ENCODE assay signal across 1 cellular context in genomic region chr14:23537351-23538048, GRCh38.
TF ChIP-seq lines count a peak whose summit lies in the region.

No MANE protein-coding gene starts in this region.

TF ChIP-seq in K562, 482 proteins besides CTCF, POLR2A, EP300 and RAD21:
- TF ChIP-seq CBX8 (IDR thresholded peaks at IDR 0.05; ENCODE audit: borderline replicate concordance, extremely low read depth, low read depth, low read length, poor library complexity, severe bottlenecking) (no peak), ZNF146 (CRISPR knock-in tag; IDR thresholded peaks at IDR 0.05; ENCODE audit: unreplicated experiment) (no peak), USF2 (CRISPR knock-in tag; IDR thresholded peaks at IDR 0.05) (no peak), BRD4 (IDR thresholded peaks at IDR 0.05) (no peak)
